21 cellular contexts compared by ENCODE assay signal in genomic region chr5:87576867-87577266, GRCh38.
A peak's percentile ranks its signal among the peaks of the same experiment; 100 is the strongest.
DNase-seq lines count a peak whose midpoint lies in the region; ATAC-seq, FAIRE-seq and TF ChIP-seq lines count a peak whose summit lies in the region.
"Had no signal": no experiment of that assay in that cellular context is flagged by ENCODE, and none has a peak within 500 bp of the region (broad histone marks: within the 10 kb centered on the region; RNA-seq: fewer than 3 reads in every experiment).

No MANE protein-coding gene starts in this region.

- H2AFZ ChIP-seq in H9 (ENCODE audit: low read length) = no peak overlapping the region
- H2AFZ ChIP-seq: GM23248 had no signal

- H2BK5ac ChIP-seq in H9 (ENCODE audit: insufficient read length, low read length) = no peak overlapping the region

- H3K27me3 ChIP-seq in H9 (ENCODE audit: insufficient read depth, low read length) (no peaks in the 10 kb centered on the region), endodermal cell (ENCODE audit: control insufficient read depth, insufficient read depth, low read length, poor library complexity, severe bottlenecking) (no peaks in the 10 kb centered on the region), thyroid gland (no peaks in the 10 kb centered on the region)

- H3K9me3 Mint-ChIP-seq in H9 (no peaks in the 10 kb centered on the region), WTC11 (no peaks in the 10 kb centered on the region; the same call in none of the 2 replicates), endodermal cell (peaks cover 3% of the 10 kb centered on the region)
- H3K9me3 Mint-ChIP-seq in activated CD8-positive, alpha-beta T cell treated with anti-CD3 and anti-CD28 coated beads for 36 hours = no peaks in the 10 kb centered on the region
- H3K9me3 Mint-ChIP-seq: CD8-positive, alpha-beta T cell had no signal

- 34% methylated on average over 3 of the region's 3 CpGs for WGBS in A549 (ENCODE audit: missing lambda C conversion rate)
- WGBS in H9 (ENCODE audit: extremely low coverage, insufficient read length, low lambda C conversion rate) = no CpG with 5 or more reads among the region's 3 CpGs
- WGBS in endodermal cell (ENCODE audit: insufficient coverage in 1 of 2, insufficient read length in 1 of 2), 2 experiments = 81% methylated on average over 3 of the region's 3 CpGs; no CpG with 5 or more reads in 1 of the 2 experiments
- 92 to 98% methylated on average over 3 of the region's 3 CpGs for WGBS in thyroid gland, 2 donors

- H3K9ac ChIP-seq in H9 (ENCODE audit: extremely low read depth, insufficient read length, low read length) (no peak overlapping the region), endodermal cell (ENCODE audit: extremely low read depth, low read length, poor library complexity, severe bottlenecking) (no peak overlapping the region)
- H3K9ac ChIP-seq: GM23248 had no signal

- no peak overlapping the region for H4K5ac ChIP-seq in H9 (ENCODE audit: insufficient read length, low read depth, low read length)

- H3K9me3 ChIP-seq in A549 (no peaks in the 10 kb centered on the region), H9 (ENCODE audit: control insufficient read depth, low read depth, low read length) (no peaks in the 10 kb centered on the region), endodermal cell (ENCODE audit: control insufficient read depth, low read length) (no peaks in the 10 kb centered on the region), thyroid gland (no peaks in the 10 kb centered on the region)
- H3K9me3 ChIP-seq: Caco-2 had no signal

- no peak overlapping the region for H4K8ac ChIP-seq in H9 (replicated peaks; ENCODE audit: insufficient read length, low read depth, low read length)

- TF ChIP-seq RAD21 in A549 (conservative IDR thresholded peaks at IDR 0.05 in 1 of 2, IDR thresholded peaks at IDR 0.05 in 1 of 2) = no peak

- H2BK20ac ChIP-seq in H9 (ENCODE audit: low read depth, low read length, poor library complexity, severe bottlenecking) = no peak overlapping the region

- no peaks in the 10 kb centered on the region for H3K23me2 ChIP-seq in H9 (ENCODE audit: insufficient read length, low read depth, low read length, poor library complexity, severe bottlenecking)

- no peak for TF ChIP-seq POLR2A in A549 (IDR thresholded peaks at IDR 0.05; ENCODE audit: low read length)
- no peak for TF ChIP-seq POLR2A in thyroid gland (IDR thresholded peaks at IDR 0.05)

- H3K27me3 Mint-ChIP-seq in H9 (ENCODE audit: low read depth) = no peaks in the 10 kb centered on the region
- H3K27me3 Mint-ChIP-seq in WTC11 (ENCODE audit: low read depth) = no peaks in the 10 kb centered on the region; the same call in 1 of the 2 replicates
- H3K27me3 Mint-ChIP-seq in endodermal cell (ENCODE audit: insufficient read depth) = no peaks in the 10 kb centered on the region
- H3K27me3 Mint-ChIP-seq in activated CD8-positive, alpha-beta T cell treated with anti-CD3 and anti-CD28 coated beads for 36 hours = peaks cover 2% of the 10 kb centered on the region

- H3K4me2 ChIP-seq in A549 (no peak overlapping the region), H9 (ENCODE audit: insufficient read depth, insufficient read length, low read length) (no peak overlapping the region)

- H3K36me3 Mint-ChIP-seq in H9 (ENCODE audit: insufficient read depth in 1 of 3, low read depth in 3 of 3) (no peaks in the 10 kb centered on the region), WTC11 (no peaks in the 10 kb centered on the region), endodermal cell (ENCODE audit: low read depth) (no peaks in the 10 kb centered on the region)
- H3K36me3 Mint-ChIP-seq in activated CD8-positive, alpha-beta T cell treated with anti-CD3 and anti-CD28 coated beads for 36 hours (ENCODE audit: low read depth) = no peaks in the 10 kb centered on the region
- H3K36me3 Mint-ChIP-seq: CD8-positive, alpha-beta T cell had no signal

- no peak overlapping the region for H2BK120ac ChIP-seq in H9 (ENCODE audit: low read depth, low read length, poor library complexity, severe bottlenecking)

- H4K20me1 ChIP-seq in H9 (ENCODE audit: control insufficient read depth, insufficient read depth, insufficient read length) = no peaks in the 10 kb centered on the region

- no peak overlapping the region for H2BK12ac ChIP-seq in H9 (ENCODE audit: insufficient read length, low read depth, low read length)

- no peaks in the 10 kb centered on the region for H3K4me1 ChIP-seq in A549
- no peaks in the 10 kb centered on the region for H3K4me1 ChIP-seq in H9 (ENCODE audit: insufficient read depth, low read length)
- no peaks in the 10 kb centered on the region for H3K4me1 ChIP-seq in endodermal cell (ENCODE audit: control insufficient read depth, insufficient read depth, low read length)
- H3K4me1 ChIP-seq in thyroid gland = no peaks in the 10 kb centered on the region
- H3K4me1 ChIP-seq: Caco-2 had no signal

- no peak overlapping the region for H3T11ph ChIP-seq in H9 (ENCODE audit: low read length)

- H3K27ac ChIP-seq in A549 = no peak overlapping the region
- H3K27ac ChIP-seq in H9 (ENCODE audit: insufficient read length, low read depth, low read length) = no peak overlapping the region
- H3K27ac ChIP-seq in endodermal cell (ENCODE audit: low read depth, low read length) = no peak overlapping the region
- no peak overlapping the region for H3K27ac ChIP-seq in thyroid gland
- H3K27ac ChIP-seq: GM23248 had no signal

- no peak overlapping the region for H3K4ac ChIP-seq in H9 (ENCODE audit: low read depth, low read length)

- no peak for TF ChIP-seq EP300 in A549 (IDR thresholded peaks at IDR 0.05)

- H3K4me3 ChIP-seq in A549 (no peak overlapping the region), endodermal cell (ENCODE audit: low read length) (no peak overlapping the region), thyroid gland (replicated peaks in 1 of 3) (no peak overlapping the region)
- H3K4me3 ChIP-seq: GM12878, GM23248 had no signal

- no peaks in the 10 kb centered on the region for H3K79me2 ChIP-seq in H9 (ENCODE audit: insufficient read depth, low read length)

- H3K56ac ChIP-seq in H9 (ENCODE audit: insufficient read length, low read depth, low read length) = no peak overlapping the region

- no peak overlapping the region for H3K18ac ChIP-seq in H9 (ENCODE audit: insufficient read length, low read depth, low read length)

- H3K79me1 ChIP-seq in H9 (ENCODE audit: insufficient read depth, low read depth, low read length, poor library complexity, severe bottlenecking) = no peaks in the 10 kb centered on the region

- H3K4me3 Mint-ChIP-seq in H9 = no peak overlapping the region
- H3K4me3 Mint-ChIP-seq in WTC11 = no peak overlapping the region
- no peak overlapping the region for H3K4me3 Mint-ChIP-seq in endodermal cell
- H3K4me3 Mint-ChIP-seq in activated CD8-positive, alpha-beta T cell treated with anti-CD3 and anti-CD28 coated beads for 36 hours = no peak overlapping the region
- H3K4me3 Mint-ChIP-seq: CD8-positive, alpha-beta T cell had no signal

- POLR2A ChIA-PET in A549 (lab: Yijun Ruan, JAX) (no interaction called here), WTC11 (lab: Charles Lee) (no interaction called here)
- POLR2A ChIA-PET in activated CD8-positive, alpha-beta T cell treated with anti-CD3 and anti-CD28 coated beads for 36 hours (lab: Charles Lee) = no interaction called here

- H3K14ac ChIP-seq in H9 (ENCODE audit: insufficient read depth, low read length) = no peak overlapping the region

- no peak for ATAC-seq in A549
- no peak for ATAC-seq in WTC11
- no peak for ATAC-seq in activated CD8-positive, alpha-beta T cell treated with anti-CD3 and anti-CD28 coated beads for 36 hours
- ATAC-seq: CD8-positive, alpha-beta T cell; GM12878 had no signal

- no peaks in the 10 kb centered on the region for H3K36me3 ChIP-seq in endodermal cell (ENCODE audit: control insufficient read depth, insufficient read depth, low read length)
- H3K36me3 ChIP-seq in thyroid gland = no peaks in the 10 kb centered on the region

- DNase-seq in A549 (ENCODE audit: low read depth in 1 of 2, low spot score in 1 of 2) (no peak), H9 (no peak), WTC11 (ENCODE audit: low spot score) (no peak), endodermal cell (no peak), thyroid gland (no peak), mesenteric fat pad (ENCODE audit: low spot score) (no peak)
- DNase-seq in activated CD8-positive, alpha-beta T cell treated with anti-CD3 and anti-CD28 coated beads for 36 hours = no peak
- DNase-seq: 8988T; C1 segment of cervical spinal cord; CD8-positive, alpha-beta T cell; DMS 273 treated with DMSO at 0.1 percent for 48 hours; DMS79; EL; GDM1; GM23248; HCEC 1CT had no signal

- intact Hi-C loops in thyroid gland (cut with DNase I) = no loop called here
- intact Hi-C loops in activated CD8-positive, alpha-beta T cell treated with anti-CD3 and anti-CD28 coated beads for 36 hours (cut with micrococcal nuclease) = no loop called here

- H4K91ac ChIP-seq in H9 (ENCODE audit: insufficient read length, low read depth, low read length) = no peak overlapping the region

- H2AK5ac ChIP-seq in H9 (ENCODE audit: insufficient read length, low read length) = no peak overlapping the region

- H3K23ac ChIP-seq in H9 (ENCODE audit: insufficient read length, low read depth, low read length) = no peak overlapping the region

- CTCF ChIA-PET in A549 (lab: Yijun Ruan, JAX) (no interaction called here), WTC11 (lab: Charles Lee) (no interaction called here)
- CTCF ChIA-PET in activated CD8-positive, alpha-beta T cell treated with anti-CD3 and anti-CD28 coated beads for 36 hours (lab: Charles Lee) = no interaction called here

- H2BK15ac ChIP-seq in H9 (ENCODE audit: low read depth, low read length) = no peak overlapping the region

- H3K4me1 Mint-ChIP-seq in H9 (peaks cover 14 to 18% of the 10 kb centered on the region in 2 experiments), WTC11 (peaks cover 14% of the 10 kb centered on the region), endodermal cell (peaks cover 3% of the 10 kb centered on the region)
- H3K4me1 Mint-ChIP-seq in activated CD8-positive, alpha-beta T cell treated with anti-CD3 and anti-CD28 coated beads for 36 hours (ENCODE audit: low read depth) = no peaks in the 10 kb centered on the region

- TF ChIP-seq CTCF in A549 (IDR thresholded peaks at IDR 0.05) = no peak
- TF ChIP-seq CTCF in H9 (conservative IDR thresholded peaks at IDR 0.05) = no peak
- no peak for TF ChIP-seq CTCF in WTC11 (IDR thresholded peaks at IDR 0.05)
- no peak for TF ChIP-seq CTCF in endodermal cell (conservative IDR thresholded peaks at IDR 0.05)
- TF ChIP-seq CTCF in thyroid gland (IDR thresholded peaks at IDR 0.05) = no peak
- TF ChIP-seq CTCF in activated CD8-positive, alpha-beta T cell treated with anti-CD3 and anti-CD28 coated beads for 36 hours (IDR thresholded peaks at IDR 0.05) = no peak

- no peak for FAIRE-seq in A549 (lab: Jason Lieb, UNC)
- FAIRE-seq: D721Med, GM12878, GM19239, H54 had no signal

- peak overlapping the region; percentile 61 to 88 (median 85); a peak in 3 of 7 replicates for H3K27ac Mint-ChIP-seq in H9
- H3K27ac Mint-ChIP-seq in WTC11 = peak overlapping the region; percentile 80; the same call in 1 of the 2 replicates
- H3K27ac Mint-ChIP-seq in endodermal cell = peak overlapping the region; percentile 44
- H3K27ac Mint-ChIP-seq in activated CD8-positive, alpha-beta T cell treated with anti-CD3 and anti-CD28 coated beads for 36 hours = no peak overlapping the region
- H3K27ac Mint-ChIP-seq: CD8-positive, alpha-beta T cell had no signal

TF ChIP-seq in A549, 52 proteins besides CTCF, POLR2A, EP300 and RAD21 (continues in another document):
- no peak for TF ChIP-seq CBX8 (IDR thresholded peaks at IDR 0.05)

TF ChIP-seq in WTC11, 78 proteins besides CTCF, POLR2A, EP300 and RAD21 (continues in another document):
- no peak for TF ChIP-seq SMAD3 (CRISPR knock-in tag; IDR thresholded peaks at IDR 0.05; ENCODE audit: borderline replicate concordance)
